ENCODE assay signal across 2 cellular contexts in the genomic region with DNA sequence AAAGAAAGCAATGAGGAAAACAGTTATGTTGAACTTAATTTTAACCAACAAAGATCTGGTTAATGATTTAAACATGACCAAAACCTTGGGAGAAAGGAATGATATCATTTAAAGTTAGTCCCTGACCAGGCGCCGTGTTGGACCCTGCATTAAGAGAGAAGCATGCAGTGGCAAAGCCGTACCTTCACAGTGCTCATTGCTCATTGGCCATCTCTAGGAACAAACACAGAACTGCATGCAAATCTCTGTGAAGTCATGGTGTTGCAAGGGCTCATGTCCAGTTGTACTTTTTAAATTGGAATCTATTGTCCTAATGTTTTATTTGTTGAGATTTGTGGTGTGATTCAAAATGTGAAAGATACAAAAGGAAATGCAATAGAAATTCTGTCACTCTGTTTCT.
TF ChIP-seq lines count a peak whose summit lies in the region.

No MANE protein-coding gene starts in this region.

TF ChIP-seq in GM12878, 131 proteins besides CTCF, POLR2A, EP300 and RAD21:
- TF ChIP-seq IRF4 (IDR thresholded peaks at IDR 0.05; ENCODE audit: low read depth, low read length) = no peak

TF ChIP-seq in K562, 482 proteins besides CTCF, POLR2A, EP300 and RAD21:
- TF ChIP-seq, protein P1, sequence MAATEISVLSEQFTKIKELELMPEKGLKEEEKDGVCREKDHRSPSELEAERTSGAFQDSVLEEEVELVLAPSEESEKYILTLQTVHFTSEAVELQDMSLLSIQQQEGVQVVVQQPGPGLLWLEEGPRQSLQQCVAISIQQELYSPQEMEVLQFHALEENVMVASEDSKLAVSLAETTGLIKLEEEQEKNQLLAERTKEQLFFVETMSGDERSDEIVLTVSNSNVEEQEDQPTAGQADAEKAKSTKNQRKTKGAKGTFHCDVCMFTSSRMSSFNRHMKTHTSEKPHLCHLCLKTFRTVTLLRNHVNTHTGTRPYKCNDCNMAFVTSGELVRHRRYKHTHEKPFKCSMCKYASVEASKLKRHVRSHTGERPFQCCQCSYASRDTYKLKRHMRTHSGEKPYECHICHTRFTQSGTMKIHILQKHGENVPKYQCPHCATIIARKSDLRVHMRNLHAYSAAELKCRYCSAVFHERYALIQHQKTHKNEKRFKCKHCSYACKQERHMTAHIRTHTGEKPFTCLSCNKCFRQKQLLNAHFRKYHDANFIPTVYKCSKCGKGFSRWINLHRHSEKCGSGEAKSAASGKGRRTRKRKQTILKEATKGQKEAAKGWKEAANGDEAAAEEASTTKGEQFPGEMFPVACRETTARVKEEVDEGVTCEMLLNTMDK (IDR thresholded peaks at IDR 0.05; ENCODE audit: borderline replicate concordance, insufficient read depth, low read depth, low read length, poor library complexity, severe bottlenecking) = no peak
- no peak for TF ChIP-seq SAP30 (IDR thresholded peaks at IDR 0.05; ENCODE audit: borderline replicate concordance, insufficient read depth, low read depth, low read length, poor library complexity, severe bottlenecking)
- no peak for TF ChIP-seq HNRNPUL1 (IDR thresholded peaks at IDR 0.05; ENCODE audit: low read length)
- TF ChIP-seq POLR2H (tag; IDR thresholded peaks at IDR 0.05; ENCODE audit: low read depth) = no peak
- no peak for TF ChIP-seq ZBED1 (IDR thresholded peaks at IDR 0.05)
- no peak for TF ChIP-seq HEY1 (CRISPR knock-in tag; IDR thresholded peaks at IDR 0.05; ENCODE audit: borderline replicate concordance)
- TF ChIP-seq TEAD2 (tag; IDR thresholded peaks at IDR 0.05) = no peak
